ENCODE assay signal across 17 cellular contexts in the genomic region with DNA sequence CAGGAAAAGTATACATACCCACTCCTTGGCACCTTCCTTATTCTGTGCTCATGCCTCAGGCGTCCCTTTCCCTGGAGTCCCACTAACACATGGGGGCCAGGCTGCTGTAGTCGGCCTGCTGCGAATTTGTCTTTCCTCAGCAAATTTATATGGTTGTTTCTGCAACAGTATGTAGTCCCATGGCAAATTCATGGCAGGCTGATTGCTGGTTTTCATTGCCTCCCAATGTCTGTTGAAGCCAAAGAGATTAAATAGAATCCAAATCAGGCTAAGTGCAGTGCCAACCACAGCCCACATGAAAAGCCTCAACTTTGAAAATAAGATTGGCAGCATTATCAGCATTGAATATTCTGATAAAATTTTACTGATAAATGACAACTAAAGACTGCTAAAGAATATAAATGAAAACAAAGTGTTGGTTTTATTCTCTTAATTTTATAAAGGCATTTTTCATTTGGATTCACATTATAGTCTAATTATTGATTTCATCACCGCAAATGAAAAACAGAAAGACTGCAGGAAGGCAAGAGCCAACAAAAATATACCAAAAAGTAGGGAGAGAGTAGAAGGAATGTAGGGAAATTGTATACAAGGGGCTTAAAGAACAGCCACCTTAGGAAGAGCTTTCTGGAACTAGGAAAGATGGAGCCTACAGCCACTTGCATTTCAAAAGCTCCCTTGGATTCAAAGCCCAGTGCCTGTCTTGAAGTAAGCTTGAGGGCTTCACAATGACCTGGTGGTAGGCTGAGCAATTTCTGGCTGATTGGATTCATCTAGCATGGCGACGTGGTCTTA.
A peak's percentile ranks its signal among the peaks of the same experiment; 100 is the strongest.
DNase-seq lines count a peak whose midpoint lies in the region; TF ChIP-seq lines count a peak whose summit lies in the region.
"Had no signal": no experiment of that assay in that cellular context is flagged by ENCODE, and none has a peak within 500 bp of the region (broad histone marks: within the 10 kb centered on the region; RNA-seq: fewer than 3 reads in every experiment).

No MANE protein-coding gene starts in this region.

- H3K27ac ChIP-seq in osteoblast (ENCODE audit: low read depth, low read length) (no peak overlapping the region), smooth muscle cell (ENCODE audit: low read depth) (no peak overlapping the region)
- H3K27ac ChIP-seq: 22Rv1; A549; BLaER1 treated with 17β-estradiol and CSF1 and Interleukin-3, amounts not matched to agents 10 nM and 100 nM had no signal

- no peaks in the 10 kb centered on the region for H3K27me3 ChIP-seq in osteoblast (ENCODE audit: insufficient read depth, low read length)
- H3K27me3 ChIP-seq in smooth muscle cell (ENCODE audit: low read depth): no peaks in the 10 kb centered on the region
- H3K27me3 ChIP-seq: BLaER1 treated with 17β-estradiol and CSF1 and Interleukin-3, amounts not matched to agents 10 nM and 100 nM had no signal

- H3K79me2 ChIP-seq in osteoblast (ENCODE audit: insufficient read depth, low read length) (no peaks in the 10 kb centered on the region), smooth muscle cell (ENCODE audit: low read depth) (no peaks in the 10 kb centered on the region)

- no peak overlapping the region for H3K4me2 ChIP-seq in osteoblast (ENCODE audit: insufficient read depth, low read length)
- H3K4me2 ChIP-seq in smooth muscle cell: no peak overlapping the region
- H3K4me2 ChIP-seq: A549; BLaER1 treated with 17β-estradiol and CSF1 and Interleukin-3, amounts not matched to agents 10 nM and 100 nM had no signal

- H3K4me1 ChIP-seq in osteoblast (ENCODE audit: insufficient read depth, low read length): peaks cover 2% of the 10 kb centered on the region
- no peaks in the 10 kb centered on the region for H3K4me1 ChIP-seq in smooth muscle cell (ENCODE audit: low read depth)
- H3K4me1 ChIP-seq: A549 had no signal

- H3K4me3 ChIP-seq in fibroblast of the aortic adventitia (ENCODE audit: low read depth, low read length) (no peak overlapping the region), osteoblast (ENCODE audit: insufficient read depth, low read length) (no peak overlapping the region), smooth muscle cell (no peak overlapping the region)
- H3K4me3 ChIP-seq: A549; BLaER1 treated with 17β-estradiol and CSF1 and Interleukin-3, amounts not matched to agents 10 nM and 100 nM had no signal

- peak; percentile 14 for DNase-seq in Ammon's horn (ENCODE audit: low spot score)
- DNase-seq in astrocyte of the hippocampus (ENCODE audit: low read depth, low spot score): peak; percentile 24
- peak; percentile 32 for DNase-seq in fibroblast of the aortic adventitia (ENCODE audit: low read depth)
- no peak for DNase-seq in osteoblast (ENCODE audit: insufficient read length, low spot score, missing footprints)
- no peak for DNase-seq in globus pallidus (ENCODE audit: low spot score)
- no peak for DNase-seq in NCI-H146 (lab: John Stamatoyannopoulos, UW)
- no peak for DNase-seq in smooth muscle cell (lab: John Stamatoyannopoulos, UW; ENCODE audit: unreplicated experiment)
- DNase-seq: AML-193; Calu3; CD8-positive, alpha-beta T cell; DMS53; DND-41; EL; H9 had no signal

- no peaks in the 10 kb centered on the region for H4K20me1 ChIP-seq in osteoblast (ENCODE audit: insufficient read depth, low read length)
- H4K20me1 ChIP-seq in smooth muscle cell (ENCODE audit: low read depth): no peaks in the 10 kb centered on the region
- H4K20me1 ChIP-seq: BLaER1 treated with 17β-estradiol and CSF1 and Interleukin-3, amounts not matched to agents 10 nM and 100 nM had no signal

- no peaks in the 10 kb centered on the region for H3F3A ChIP-seq in smooth muscle cell (ENCODE audit: low read depth)

- H3K36me3 ChIP-seq in osteoblast (ENCODE audit: insufficient read depth, low read length): no peaks in the 10 kb centered on the region
- no peaks in the 10 kb centered on the region for H3K36me3 ChIP-seq in smooth muscle cell (ENCODE audit: low read depth)
- H3K36me3 ChIP-seq: BLaER1 treated with 17β-estradiol and CSF1 and Interleukin-3, amounts not matched to agents 10 nM and 100 nM had no signal

- peak overlapping the region; percentile 50 for H2AFZ ChIP-seq in osteoblast (ENCODE audit: low read length)
- no peak overlapping the region for H2AFZ ChIP-seq in smooth muscle cell (ENCODE audit: low read depth)

- H3K9me3 ChIP-seq in osteoblast (ENCODE audit: low read depth, low read length): peaks cover 2% of the 10 kb centered on the region
- H3K9me3 ChIP-seq in smooth muscle cell (replicated peaks; ENCODE audit: low read depth): no peaks in the 10 kb centered on the region

- TF ChIP-seq CTCF in fibroblast of the aortic adventitia (IDR thresholded peaks at IDR 0.05; ENCODE audit: insufficient read depth, low read length) (no peak), osteoblast (IDR thresholded peaks at IDR 0.05; ENCODE audit: extremely low read depth, low read depth, low read length) (no peak), smooth muscle cell (IDR thresholded peaks at IDR 0.05; ENCODE audit: borderline replicate concordance, insufficient read depth, poor library complexity, severe bottlenecking) (no peak)

- WGBS in smooth muscle cell (ENCODE audit: low lambda C conversion rate): 96% methylated on average over 6 of the region's 6 CpGs

- H3K9ac ChIP-seq in smooth muscle cell (ENCODE audit: low read depth): no peak overlapping the region
- H3K9ac ChIP-seq: BLaER1 treated with 17β-estradiol and CSF1 and Interleukin-3, amounts not matched to agents 10 nM and 100 nM had no signal

Comparison
In these comparisons a context has a peak if more than half of its experiments do, and no peak if none do; other contexts are left out.
1. DNase-seq: peak in Ammon's horn (single experiment), astrocyte of the hippocampus (single experiment) and fibroblast of the aortic adventitia (single experiment); none in osteoblast (single experiment), globus pallidus (single experiment), NCI-H146 (single experiment) and smooth muscle cell (single experiment).